Comparison of ENCODE assay signal across 10 cellular contexts in genomic region chr1:168637350-168637991, GRCh38.
DNase-seq lines count a peak whose midpoint lies in the region; ATAC-seq, FAIRE-seq and TF ChIP-seq lines count a peak whose summit lies in the region.
"Had no signal": no experiment of that assay in that cellular context is flagged by ENCODE, and none has a peak within 500 bp of the region (broad histone marks: within the 10 kb centered on the region; RNA-seq: fewer than 3 reads in every experiment).

No MANE protein-coding gene starts in this region.

- no peaks in the 10 kb centered on the region for H4K20me1 ChIP-seq in OCI-LY3 (ENCODE audit: insufficient read depth, low read length)

- no peaks in the 10 kb centered on the region for H3K9me3 ChIP-seq in OCI-LY3 (ENCODE audit: insufficient read depth, low read length)
- no peaks in the 10 kb centered on the region for H3K9me3 ChIP-seq in pancreas
- H3K9me3 ChIP-seq: SJSA1 had no signal

- H3K4me3 ChIP-seq in OCI-LY3 (ENCODE audit: low read length) (peak overlapping the region; percentile 44), pancreas (no peak overlapping the region)
- H3K4me3 ChIP-seq: SJSA1 had no signal

- FAIRE-seq in pancreas (lab: Jason Lieb, UNC), result no peak

- H3K27ac ChIP-seq in OCI-LY3 (ENCODE audit: low read length) (no peak overlapping the region), pancreas (peak overlapping the region in 1 of 4 donors; percentile 52)
- H3K27ac ChIP-seq: SJSA1 had no signal

- intact Hi-C loops in pancreas (cut with DNase I), result loop anchor here in 1 of 3 donors (10.0 kb wide), 1 partner anchor 467 kb away; the partner anchor contains the start of gene ATP1B1

- no peaks in the 10 kb centered on the region for H3K79me2 ChIP-seq in OCI-LY3 (ENCODE audit: low read length)

- peak overlapping the region; percentile 67 for H3K4me2 ChIP-seq in OCI-LY3 (ENCODE audit: low read length)

- H3K4me1 ChIP-seq in OCI-LY3 (ENCODE audit: low read length), result peaks cover 26% of the 10 kb centered on the region
- H3K4me1 ChIP-seq in pancreas, result peaks cover 0 to 13% (median 0%) of the 10 kb centered on the region in 3 donors
- H3K4me1 ChIP-seq: SJSA1 had no signal

- H3K36me3 ChIP-seq in OCI-LY3 (replicated peaks; ENCODE audit: low read depth, low read length) (no peaks in the 10 kb centered on the region), pancreas (no peaks in the 10 kb centered on the region)
- H3K36me3 ChIP-seq: SJSA1 had no signal

- ATAC-seq in HG03175 (IDR thresholded peaks at IDR 0.05; ENCODE audit: unreplicated experiment) (peak; percentile 42), esophagus mucosa (peak; percentile 60), pancreas (peak; percentile 83 to 89 (median 88)), HG03565 (IDR thresholded peaks at IDR 0.05; ENCODE audit: unreplicated experiment) (no peak), HG03342 (IDR thresholded peaks at IDR 0.05; ENCODE audit: unreplicated experiment) (no peak)
- ATAC-seq: naive thymus-derived CD4-positive, alpha-beta T cell had no signal

- DNase-seq in DMS153 treated with DMSO at 0.1 percent for 48 hours (lab: John Stamatoyannopoulos, UW; ENCODE audit: unreplicated experiment) (peak; percentile 80), pancreas (no peak), nucleus accumbens (lab: John Stamatoyannopoulos, UW) (no peak)

- no peaks in the 10 kb centered on the region for H3K27me3 ChIP-seq in OCI-LY3 (ENCODE audit: low read depth, low read length)
- H3K27me3 ChIP-seq in pancreas, result no peaks in the 10 kb centered on the region
- H3K27me3 ChIP-seq: SJSA1 had no signal

- peak overlapping the region; percentile 24; the same call in 1 of the 2 replicates for H3K9ac ChIP-seq in OCI-LY3 (ENCODE audit: low read length)

- peak overlapping the region; percentile 96 for H2AFZ ChIP-seq in OCI-LY3 (ENCODE audit: low read depth, low read length)

- 36 to 49% methylated on average over 5 of the region's 5 CpGs for WGBS in pancreas, 2 donors

- TF ChIP-seq CTCF in OCI-LY3 (IDR thresholded peaks at IDR 0.05; ENCODE audit: low read depth, low read length) (peak; percentile 91), pancreas (IDR thresholded peaks at IDR 0.05) (peak; percentile 36 to 61 (median 42))

Comparison
In these comparisons a context has a peak if more than half of its experiments do, and no peak if none do; other contexts are left out.
1. ATAC-seq: peak in HG03175 (single experiment), esophagus mucosa (single experiment) and pancreas (4 of 4); none in HG03565 (single experiment) and HG03342 (single experiment).